ENCODE assay signal across 1 cellular context in genomic region chr5:852431-853401, GRCh38.
TF ChIP-seq lines count a peak whose summit lies in the region.

No MANE protein-coding gene starts in this region.

TF ChIP-seq in HepG2, 621 proteins besides CTCF, POLR2A, EP300 and RAD21:
- TF ChIP-seq CC2D1A (CRISPR knock-in tag; IDR thresholded peaks at IDR 0.05), result no peak
- TF ChIP-seq, protein P1, sequence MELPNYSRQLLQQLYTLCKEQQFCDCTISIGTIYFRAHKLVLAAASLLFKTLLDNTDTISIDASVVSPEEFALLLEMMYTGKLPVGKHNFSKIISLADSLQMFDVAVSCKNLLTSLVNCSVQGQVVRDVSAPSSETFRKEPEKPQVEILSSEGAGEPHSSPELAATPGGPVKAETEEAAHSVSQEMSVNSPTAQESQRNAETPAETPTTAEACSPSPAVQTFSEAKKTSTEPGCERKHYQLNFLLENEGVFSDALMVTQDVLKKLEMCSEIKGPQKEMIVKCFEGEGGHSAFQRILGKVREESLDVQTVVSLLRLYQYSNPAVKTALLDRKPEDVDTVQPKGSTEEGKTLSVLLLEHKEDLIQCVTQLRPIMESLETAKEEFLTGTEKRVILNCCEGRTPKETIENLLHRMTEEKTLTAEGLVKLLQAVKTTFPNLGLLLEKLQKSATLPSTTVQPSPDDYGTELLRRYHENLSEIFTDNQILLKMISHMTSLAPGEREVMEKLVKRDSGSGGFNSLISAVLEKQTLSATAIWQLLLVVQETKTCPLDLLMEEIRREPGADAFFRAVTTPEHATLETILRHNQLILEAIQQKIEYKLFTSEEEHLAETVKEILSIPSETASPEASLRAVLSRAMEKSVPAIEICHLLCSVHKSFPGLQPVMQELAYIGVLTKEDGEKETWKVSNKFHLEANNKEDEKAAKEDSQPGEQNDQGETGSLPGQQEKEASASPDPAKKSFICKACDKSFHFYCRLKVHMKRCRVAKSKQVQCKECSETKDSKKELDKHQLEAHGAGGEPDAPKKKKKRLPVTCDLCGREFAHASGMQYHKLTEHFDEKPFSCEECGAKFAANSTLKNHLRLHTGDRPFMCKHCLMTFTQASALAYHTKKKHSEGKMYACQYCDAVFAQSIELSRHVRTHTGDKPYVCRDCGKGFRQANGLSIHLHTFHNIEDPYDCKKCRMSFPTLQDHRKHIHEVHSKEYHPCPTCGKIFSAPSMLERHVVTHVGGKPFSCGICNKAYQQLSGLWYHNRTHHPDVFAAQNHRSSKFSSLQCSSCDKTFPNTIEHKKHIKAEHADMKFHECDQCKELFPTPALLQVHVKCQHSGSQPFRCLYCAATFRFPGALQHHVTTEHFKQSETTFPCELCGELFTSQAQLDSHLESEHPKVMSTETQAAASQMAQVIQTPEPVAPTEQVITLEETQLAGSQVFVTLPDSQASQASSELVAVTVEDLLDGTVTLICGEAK (IDR thresholded peaks at IDR 0.05), result no peak
- TF ChIP-seq, protein P1 (CRISPR knock-in tag; IDR thresholded peaks at IDR 0.05), result no peak
- TF ChIP-seq SAFB2 (CRISPR knock-in tag; IDR thresholded peaks at IDR 0.05; ENCODE audit: borderline replicate concordance, low read depth), result no peak
- no peak for TF ChIP-seq ZNF260 (CRISPR knock-in tag; IDR thresholded peaks at IDR 0.05; ENCODE audit: borderline replicate concordance, low read depth)
- no peak for TF ChIP-seq ZNF530 (CRISPR knock-in tag; IDR thresholded peaks at IDR 0.05; ENCODE audit: low read depth)
